ENCODE assay signal across 24 cellular contexts in genomic region chr10:73287441-73287840, GRCh38. TPM values are rescaled to one million over a fixed set of nuclear protein-coding genes. Genes with fewer than 3 reads are reported as not detected.
DNase-seq lines count a peak whose midpoint lies in the region; TF ChIP-seq lines count a peak whose summit lies in the region.
"Had no signal": no experiment of that assay in that cellular context is flagged by ENCODE, and none has a peak within 500 bp of the region (broad histone marks: within the 10 kb centered on the region; RNA-seq: fewer than 3 reads in every experiment).

No MANE protein-coding gene starts in this region.

- H3K36me3 ChIP-seq in MM.1S (replicated peaks; ENCODE audit: insufficient read depth, low read length) (no peaks in the 10 kb centered on the region), ascending aorta (no peaks in the 10 kb centered on the region)

- TF ChIP-seq CTCF in CD14-positive monocyte (IDR thresholded peaks at IDR 0.05): no peak
- TF ChIP-seq CTCF in MM.1S (IDR thresholded peaks at IDR 0.05; ENCODE audit: low read length): no peak
- no peak for TF ChIP-seq CTCF in ascending aorta (IDR thresholded peaks at IDR 0.05)
- TF ChIP-seq CTCF in mesothelial cell of epicardium (IDR thresholded peaks at IDR 0.05; ENCODE audit: unreplicated experiment): no peak

- no peaks in the 10 kb centered on the region for H3F3A ChIP-seq in MM.1S (ENCODE audit: insufficient read depth, low read length)

- H3K4me2 ChIP-seq in MM.1S (ENCODE audit: low read depth, low read length): no peak overlapping the region
- H3K4me2 ChIP-seq: PC-9, SK-N-SH had no signal

- H3K4me3 Mint-ChIP-seq in CD14-positive monocyte: no peak overlapping the region
- no peak overlapping the region for H3K4me3 Mint-ChIP-seq in dendritic cell treated with granulocyte-macrophage colony-stimulating factor and Interleukin-4, amounts not matched to agents 40 ng/mL and 50 ng/mL, for 4 days
- no peak overlapping the region for H3K4me3 Mint-ChIP-seq in mesothelial cell of epicardium
- H3K4me3 Mint-ChIP-seq: IgD-negative memory B cell had no signal

- H3K27ac Mint-ChIP-seq in CD14-positive monocyte: peak overlapping the region in 5 of 7 donors; percentile 12 to 75 (median 22)
- peak overlapping the region; percentile 85 for H3K27ac Mint-ChIP-seq in dendritic cell treated with granulocyte-macrophage colony-stimulating factor and Interleukin-4, amounts not matched to agents 40 ng/mL and 50 ng/mL, for 4 days
- H3K27ac Mint-ChIP-seq in mesothelial cell of epicardium: no peak overlapping the region
- H3K27ac Mint-ChIP-seq: IgD-negative memory B cell had no signal

- no peaks in the 10 kb centered on the region for H3K4me1 ChIP-seq in MM.1S (ENCODE audit: low read length)
- no peaks in the 10 kb centered on the region for H3K4me1 ChIP-seq in ascending aorta

- H3K9ac ChIP-seq in MM.1S (ENCODE audit: low read length): no peak overlapping the region
- H3K9ac ChIP-seq: SK-N-SH had no signal

- H2AFZ ChIP-seq in MM.1S (ENCODE audit: low read length): no peak overlapping the region
- H2AFZ ChIP-seq: PC-9 had no signal

- H3K27me3 ChIP-seq in MM.1S (replicated peaks; ENCODE audit: insufficient read depth, low read length) (no peaks in the 10 kb centered on the region), ascending aorta (no peaks in the 10 kb centered on the region)

- H3K36me3 Mint-ChIP-seq in CD14-positive monocyte: no peaks in the 10 kb centered on the region
- no peaks in the 10 kb centered on the region for H3K36me3 Mint-ChIP-seq in dendritic cell treated with granulocyte-macrophage colony-stimulating factor and Interleukin-4, amounts not matched to agents 40 ng/mL and 50 ng/mL, for 4 days (ENCODE audit: low read depth)
- H3K36me3 Mint-ChIP-seq in mesothelial cell of epicardium: peaks cover 7% of the 10 kb centered on the region

- H3K4me1 Mint-ChIP-seq in CD14-positive monocyte: peaks cover 4% of the 10 kb centered on the region
- H3K4me1 Mint-ChIP-seq in dendritic cell treated with granulocyte-macrophage colony-stimulating factor and Interleukin-4, amounts not matched to agents 40 ng/mL and 50 ng/mL, for 4 days (ENCODE audit: low read depth): peaks cover 58% of the 10 kb centered on the region
- H3K4me1 Mint-ChIP-seq in mesothelial cell of epicardium: no peaks in the 10 kb centered on the region

- no peaks in the 10 kb centered on the region for H3K9me3 ChIP-seq in MM.1S (replicated peaks; ENCODE audit: insufficient read depth, low read length)
- H3K9me3 ChIP-seq in ascending aorta: no peaks in the 10 kb centered on the region
- H3K9me3 ChIP-seq: SK-N-SH had no signal

- no peaks in the 10 kb centered on the region for H4K20me1 ChIP-seq in MM.1S (ENCODE audit: insufficient read depth, low read length)

- no peak for DNase-seq in CD14-positive monocyte (ENCODE audit: low spot score)
- DNase-seq in MV-4-11 (lab: John Stamatoyannopoulos, UW): peak; percentile 84
- peak; percentile 4 for DNase-seq in SIG-M5 (lab: John Stamatoyannopoulos, UW)
- no peak for DNase-seq in MM.1S
- DNase-seq in ascending aorta (ENCODE audit: low spot score in 2 of 2): no peak
- no peak for DNase-seq in mesothelial cell of epicardium (ENCODE audit: low spot score in 2 of 2, unreplicated experiment in 2 of 2)
- DNase-seq in activated gamma-delta T cell treated with Interleukin-2 at 50 U/mL for 16 hours: no peak
- DNase-seq: 8988T, C1 segment of cervical spinal cord, DMS53, GDM1, Karpas-422, NCI-H1105 treated with DMSO at 0.1 percent for 48 hours, NCI-H2081, NCI-H2171 treated with DMSO at 0.1 percent for 48 hours, NCI-H524 treated with DMSO at 0.1 percent for 48 hours, NCI-H82, PC-9, RPMI8226, SHP77, SK-N-SH, T-helper 1 cell had no signal

- H3K4me3 ChIP-seq in MM.1S (ENCODE audit: low read length) (no peak overlapping the region), ascending aorta (no peak overlapping the region)
- H3K4me3 ChIP-seq: PC-9 had no signal

- H3K27ac ChIP-seq in MM.1S (ENCODE audit: low read length) (no peak overlapping the region), ascending aorta (no peak overlapping the region)
- H3K27ac ChIP-seq: PC-9 had no signal

- H3K27me3 Mint-ChIP-seq in CD14-positive monocyte (ENCODE audit: low read depth in 3 of 3) (peaks cover 0 to 2% (median 0%) of the 10 kb centered on the region in 3 donors), mesothelial cell of epicardium (ENCODE audit: low read depth) (no peaks in the 10 kb centered on the region)
- no peaks in the 10 kb centered on the region for H3K27me3 Mint-ChIP-seq in dendritic cell treated with granulocyte-macrophage colony-stimulating factor and Interleukin-4, amounts not matched to agents 40 ng/mL and 50 ng/mL, for 4 days
- H3K27me3 Mint-ChIP-seq: IgD-negative memory B cell had no signal

- no peaks in the 10 kb centered on the region for H3K79me2 ChIP-seq in MM.1S (ENCODE audit: low read length)

- H3K9me3 Mint-ChIP-seq in CD14-positive monocyte (peaks cover 0 to 6% (median 3%) of the 10 kb centered on the region in 7 donors), mesothelial cell of epicardium (peaks cover 11% of the 10 kb centered on the region)
- no peaks in the 10 kb centered on the region for H3K9me3 Mint-ChIP-seq in dendritic cell treated with granulocyte-macrophage colony-stimulating factor and Interleukin-4, amounts not matched to agents 40 ng/mL and 50 ng/mL, for 4 days

- intact Hi-C loops in CD14-positive monocyte (cut with micrococcal nuclease): no loop called here
- intact Hi-C loops in dendritic cell treated with granulocyte-macrophage colony-stimulating factor and Interleukin-4, amounts not matched to agents 40 ng/mL and 50 ng/mL, for 4 days (cut with micrococcal nuclease): no loop called here
- intact Hi-C loops in ascending aorta (cut with DNase I): no loop called here

- no peaks in the 10 kb centered on the region for H3K9me2 ChIP-seq in MM.1S (replicated peaks; ENCODE audit: insufficient read depth, low read length)
- H3K9me2 ChIP-seq: SK-N-SH had no signal

RNA-seq across cellular contexts. Expression of gene MRPS16, which starts 35.0 kb away (rescaled TPM):
- polyA plus RNA-seq in CD14-positive monocyte: 100 to 1,000 TPM in 1 of 2 donors, 10 to 100 TPM in 1; 78.6 to 102 TPM
- total RNA-seq in ascending aorta (44.5 TPM), mesothelial cell of epicardium (62.5 to 72.2 TPM (median 65.2 TPM) in 3 replicates)

RNA-seq across cellular contexts. Expression of gene DNAJC9, which starts 40.4 kb away (rescaled TPM):
- 1 to 10 TPM; 2.3 to 2.4 TPM for polyA plus RNA-seq in CD14-positive monocyte
- total RNA-seq in ascending aorta (5.3 TPM), mesothelial cell of epicardium (32.1 to 32.7 TPM (median 32.5 TPM) in 3 replicates)

Comparison
In these comparisons a context has a peak if more than half of its experiments do, and no peak if none do; other contexts are left out.
1. DNase-seq: peak in MV-4-11 (single experiment) and SIG-M5 (single experiment); none in CD14-positive monocyte (single experiment), MM.1S (single experiment), ascending aorta (0 of 2), mesothelial cell of epicardium (0 of 2) and activated gamma-delta T cell treated with Interleukin-2 at 50 U/mL for 16 hours (single experiment).